26 cellular contexts compared by ENCODE assay signal in genomic region chr4:40484346-40484745, GRCh38.
DNase-seq lines count a peak whose midpoint lies in the region; ATAC-seq, FAIRE-seq and TF ChIP-seq lines count a peak whose summit lies in the region.
"Had no signal": no experiment of that assay in that cellular context is flagged by ENCODE, and none has a peak within 500 bp of the region (broad histone marks: within the 10 kb centered on the region; RNA-seq: fewer than 3 reads in every experiment).

No MANE protein-coding gene starts in this region.

- no peak overlapping the region for H3K18ac ChIP-seq in H1 (ENCODE audit: extremely low read depth, low read length)

- no peak overlapping the region for H3K4me3 Mint-ChIP-seq in CD14-positive monocyte
- no peak overlapping the region for H3K4me3 Mint-ChIP-seq in stimulated activated naive B cell treated with anti-CD40 and anti-IgM and Interleukin-4, amounts not matched to agents 10 μg/mL and 1 μg/mL and 100 μg/mL, for 72 hours
- H3K4me3 Mint-ChIP-seq: activated naive CD8-positive, alpha-beta T cell; naive thymus-derived CD8-positive, alpha-beta T cell had no signal

- no peaks in the 10 kb centered on the region for H4K20me1 ChIP-seq in H1 (replicated peaks in 1 of 2; ENCODE audit: control insufficient read depth in 1 of 2, insufficient read depth in 2 of 2, low read length in 2 of 2)

- peak overlapping the region; percentile 64 to 97 (median 94) for H3K27ac Mint-ChIP-seq in CD14-positive monocyte
- no peak overlapping the region for H3K27ac Mint-ChIP-seq in stimulated activated naive B cell treated with anti-CD40 and anti-IgM and Interleukin-4, amounts not matched to agents 10 μg/mL and 1 μg/mL and 100 μg/mL, for 72 hours
- H3K27ac Mint-ChIP-seq: activated naive CD8-positive, alpha-beta T cell; naive thymus-derived CD8-positive, alpha-beta T cell had no signal

- peaks cover 0 to 23% of the 10 kb centered on the region in 2 experiments; a peak in 2 of 4 replicates for H3K79me2 ChIP-seq in H1 (ENCODE audit: control insufficient read depth in 1 of 2, insufficient read depth in 2 of 2, low read length in 2 of 2)

- H3K4me2 ChIP-seq in H1 (ENCODE audit: insufficient read depth in 1 of 2, low read depth in 2 of 2, low read length in 2 of 2) = no peak overlapping the region

- H3K4me1 Mint-ChIP-seq in CD14-positive monocyte = peaks cover 49% of the 10 kb centered on the region
- H3K4me1 Mint-ChIP-seq in stimulated activated naive B cell treated with anti-CD40 and anti-IgM and Interleukin-4, amounts not matched to agents 10 μg/mL and 1 μg/mL and 100 μg/mL, for 72 hours = peaks cover 0 to 2% of the 10 kb centered on the region in 2 donors

- H3K23ac ChIP-seq in H1 (ENCODE audit: insufficient read length) = no peak overlapping the region

- POLR2A ChIA-PET in H1 (lab: Charles Lee; ENCODE audit: partially characterized antibody) = interaction anchor here (0.7 to 1.2 kb wide), 2 partner anchors 8 to 267 kb away, joined by 4 read pairs; no protein-coding TSS in a partner anchor

- no peak overlapping the region for H2BK5ac ChIP-seq in H1 (ENCODE audit: low read depth, low read length)

- no peak overlapping the region for H3K4me3 ChIP-seq in HUES48 (ENCODE audit: low read depth, low read length)
- H3K4me3 ChIP-seq in H1 (ENCODE audit: extremely low read depth in 1 of 4, insufficient read depth in 2 of 4, low read depth in 3 of 4, low read length in 4 of 4) = no peak overlapping the region
- H3K4me3 ChIP-seq: ascending aorta, ovary, uterus had no signal

- H3K79me1 ChIP-seq in H1 (ENCODE audit: low read depth, low read length) = no peaks in the 10 kb centered on the region

- CTCF ChIA-PET in H1 (lab: Charles Lee; ENCODE audit: partially characterized antibody) = interaction anchor here (0.5 to 1.3 kb wide), 4 partner anchors 14 to 190 kb away, joined by 3 read pairs; no protein-coding TSS in a partner anchor

- H2AK5ac ChIP-seq in H1 (ENCODE audit: low read depth, low read length) = no peak overlapping the region

- DNase-seq in CD14-positive monocyte (ENCODE audit: low spot score) (no peak), H1 (ENCODE audit: low read depth in 1 of 2, low spot score in 2 of 2) (no peak), left kidney (ENCODE audit: low read depth, low spot score) (peak; percentile 72), NCI-H69 (lab: John Stamatoyannopoulos, UW) (no peak), NCI-H774 (lab: John Stamatoyannopoulos, UW) (no peak), T1000 (lab: John Stamatoyannopoulos, UW) (no peak)
- DNase-seq in stimulated activated naive B cell treated with anti-CD40 and anti-IgM and Interleukin-4, amounts not matched to agents 10 μg/mL and 1 μg/mL and 100 μg/mL, for 72 hours = no peak
- DNase-seq: activated CD4-positive, alpha-beta T cell treated with anti-CD3 and anti-CD28 coated beads, Interleukin-2, amount 50 U/mL, for 48 hours; activated CD8-positive, alpha-beta memory T cell treated with anti-CD3 and anti-CD28 coated beads, Interleukin-2, amount 50 U/mL, for 4 hours; central memory CD4-positive, alpha-beta T cell; midbrain; naive thymus-derived CD8-positive, alpha-beta T cell; NCI-H1092 treated with DMSO at 0.1 percent for 48 hours; NCI-H1930; NCI-H345; ovary; right cardiac atrium; SHP77 treated with DMSO at 0.1 percent for 48 hours; stimulated activated CD4-positive, alpha-beta T cell treated with anti-CD3 and anti-CD28 coated beads, Interleukin-4, amount 100 ng/mL, for 24 hours; stimulated activated naive CD4-positive, alpha-beta T cell; T-helper 9 cell; uterus had no signal

- peaks cover 29% of the 10 kb centered on the region for H3K4me1 ChIP-seq in HUES48 (ENCODE audit: control insufficient read depth, insufficient read depth, low read length)
- H3K4me1 ChIP-seq in H1 (replicated peaks in 1 of 4; ENCODE audit: control insufficient read depth in 3 of 4, insufficient read depth in 4 of 4, low read length in 3 of 4) = peaks cover 0 to 8% (median 2%) of the 10 kb centered on the region in 4 experiments; a peak in 3 of 7 replicates
- H3K4me1 ChIP-seq: ascending aorta, uterus had no signal

- peaks cover 31 to 41% of the 10 kb centered on the region in 2 donors for H3K36me3 Mint-ChIP-seq in CD14-positive monocyte
- peaks cover 0 to 4% of the 10 kb centered on the region in 2 donors for H3K36me3 Mint-ChIP-seq in stimulated activated naive B cell treated with anti-CD40 and anti-IgM and Interleukin-4, amounts not matched to agents 10 μg/mL and 1 μg/mL and 100 μg/mL, for 72 hours

- peaks cover 0 to 2% (median 0%) of the 10 kb centered on the region in 3 donors for H3K27me3 Mint-ChIP-seq in CD14-positive monocyte (ENCODE audit: low read depth in 3 of 3)
- H3K27me3 Mint-ChIP-seq in stimulated activated naive B cell treated with anti-CD40 and anti-IgM and Interleukin-4, amounts not matched to agents 10 μg/mL and 1 μg/mL and 100 μg/mL, for 72 hours = peaks cover 4 to 5% of the 10 kb centered on the region in 2 donors
- H3K27me3 Mint-ChIP-seq: activated naive CD8-positive, alpha-beta T cell had no signal

- peak; percentile 39 for FAIRE-seq in H1 (lab: Jason Lieb, UNC)

- no peak overlapping the region for H3K56ac ChIP-seq in H1 (replicated peaks; ENCODE audit: insufficient read length, low read depth, low read length)

- H2BK15ac ChIP-seq in H1 (ENCODE audit: low read length) = no peak overlapping the region

- no peak overlapping the region for H4K8ac ChIP-seq in H1 (ENCODE audit: extremely low read depth, insufficient read depth, low read length)

- intact Hi-C loops in CD14-positive monocyte (cut with micrococcal nuclease) = no loop called here

- no peak overlapping the region for H2BK12ac ChIP-seq in H1 (ENCODE audit: low read depth, low read length)

- TF ChIP-seq POLR2A in H1 (IDR thresholded peaks at IDR 0.05; ENCODE audit: control extremely low read depth in 1 of 2, low read depth in 2 of 2, low read length in 2 of 2) = no peak

- no peak for TF ChIP-seq RAD21 in H1 (IDR thresholded peaks at IDR 0.05 in 1 of 2, conservative IDR thresholded peaks at IDR 0.05 in 1 of 2; ENCODE audit: low read depth in 2 of 2, low read length in 2 of 2)

- no peak overlapping the region for H4K91ac ChIP-seq in H1 (replicated peaks; ENCODE audit: insufficient read length, low read length)

- H3K27me3 ChIP-seq in HUES48 (ENCODE audit: control insufficient read depth, insufficient read depth, low read length) (no peaks in the 10 kb centered on the region), H1 (replicated peaks in 1 of 4; ENCODE audit: control insufficient read depth in 3 of 4, extremely low read depth in 1 of 4, insufficient read depth in 3 of 4, low read length in 3 of 4) (no peaks in the 10 kb centered on the region)
- H3K27me3 ChIP-seq: ascending aorta, ovary, uterus had no signal

- TF ChIP-seq EP300 in H1 (IDR thresholded peaks at IDR 0.05; ENCODE audit: borderline replicate concordance in 1 of 2, low read depth in 2 of 2, low read length in 2 of 2) = no peak

- H3K9me3 ChIP-seq in HUES48 (ENCODE audit: control insufficient read depth, insufficient read depth, low read length) = no peaks in the 10 kb centered on the region
- no peaks in the 10 kb centered on the region for H3K9me3 ChIP-seq in H1 (ENCODE audit: insufficient read depth in 2 of 2, low read depth in 1 of 2, low read length in 1 of 2)
- H3K9me3 ChIP-seq: ascending aorta, ovary, uterus had no signal

- H2AFZ ChIP-seq in H1 (ENCODE audit: low read length) = no peak overlapping the region

- no peak overlapping the region for H3K4ac ChIP-seq in H1 (replicated peaks; ENCODE audit: insufficient read length, low read depth, low read length)

- no peak overlapping the region for H2BK120ac ChIP-seq in H1 (replicated peaks; ENCODE audit: low read depth, low read length)

- H3K27ac ChIP-seq in HUES48 (ENCODE audit: low read depth, low read length) (peak overlapping the region; percentile 17), H1 (ENCODE audit: low read depth, low read length) (no peak overlapping the region)
- H3K27ac ChIP-seq: ascending aorta, ovary, uterus had no signal

- no peak overlapping the region for H2BK20ac ChIP-seq in H1 (ENCODE audit: low read length)

- no peak overlapping the region for H4K5ac ChIP-seq in H1 (ENCODE audit: insufficient read length, low read depth, low read length)

- H3K23me2 ChIP-seq in H1 (ENCODE audit: low read depth, low read length) = no peaks in the 10 kb centered on the region

- no peak overlapping the region for H3K14ac ChIP-seq in H1 (ENCODE audit: insufficient read length)

- no peaks in the 10 kb centered on the region for H3K9me3 Mint-ChIP-seq in CD14-positive monocyte
- H3K9me3 Mint-ChIP-seq in stimulated activated naive B cell treated with anti-CD40 and anti-IgM and Interleukin-4, amounts not matched to agents 10 μg/mL and 1 μg/mL and 100 μg/mL, for 72 hours = no peaks in the 10 kb centered on the region
- H3K9me3 Mint-ChIP-seq: naive thymus-derived CD8-positive, alpha-beta T cell had no signal

- no peak for ATAC-seq in stimulated activated naive B cell treated with anti-CD40 and anti-IgM and Interleukin-4, amounts not matched to agents 10 μg/mL and 1 μg/mL and 100 μg/mL, for 72 hours (replicated peaks)
- ATAC-seq: left lobe of liver; naive thymus-derived CD8-positive, alpha-beta T cell; right cardiac atrium had no signal

- H3K9ac ChIP-seq in HUES48 (ENCODE audit: low read depth, low read length) (no peak overlapping the region), H1 (replicated peaks in 1 of 4; ENCODE audit: extremely low read depth in 1 of 4, low read depth in 3 of 4, low read length in 3 of 4) (no peak overlapping the region)

- no peak for TF ChIP-seq CTCF in CD14-positive monocyte (IDR thresholded peaks at IDR 0.05)
- no peak for TF ChIP-seq CTCF in H1 (IDR thresholded peaks at IDR 0.05; ENCODE audit: control extremely low read depth in 1 of 3, insufficient read depth in 1 of 3, low read depth in 1 of 3, low read length in 3 of 3)

- 76 to 100% methylated on average over 1 of the region's 1 CpG for WGBS in H1 (ENCODE audit: extremely low coverage in 1 of 2, insufficient coverage in 1 of 2, insufficient read length in 1 of 2, insufficient replicate concordance in 2 of 2, low coverage in 1 of 2, low lambda C conversion rate in 2 of 2, missing lambda C conversion rate in 1 of 2), 2 experiments

- H3K36me3 ChIP-seq in HUES48 (ENCODE audit: control insufficient read depth, insufficient read depth, low read length) = no peaks in the 10 kb centered on the region
- no peaks in the 10 kb centered on the region for H3K36me3 ChIP-seq in H1 (ENCODE audit: control insufficient read depth in 2 of 4, insufficient read depth in 4 of 4, low read length in 3 of 4)
- H3K36me3 ChIP-seq: ascending aorta, ovary, uterus had no signal

TF ChIP-seq in H1, 55 proteins besides CTCF, POLR2A, EP300 and RAD21 (continues in another document):
- TF ChIP-seq EGR1 (IDR thresholded peaks at IDR 0.05; ENCODE audit: borderline replicate concordance, low read depth, low read length) = no peak
- TF ChIP-seq SUZ12 (IDR thresholded peaks at IDR 0.05; ENCODE audit: low read length) = no peak
- TF ChIP-seq BCL11A (IDR thresholded peaks at IDR 0.05; ENCODE audit: low read depth in 2 of 2, low read length in 2 of 2) = no peak
- TF ChIP-seq CBX5 (IDR thresholded peaks at IDR 0.05; ENCODE audit: low read depth, low read length) = no peak
- no peak for TF ChIP-seq SIN3A (conservative IDR thresholded peaks at IDR 0.05 in 1 of 2, IDR thresholded peaks at IDR 0.05 in 1 of 2; ENCODE audit: low read depth in 1 of 2, low read length in 2 of 2)
- TF ChIP-seq TCF12 (IDR thresholded peaks at IDR 0.05; ENCODE audit: low read depth, low read length) = no peak
